ENCODE assay signal across 2 cellular contexts in the genomic region with DNA sequence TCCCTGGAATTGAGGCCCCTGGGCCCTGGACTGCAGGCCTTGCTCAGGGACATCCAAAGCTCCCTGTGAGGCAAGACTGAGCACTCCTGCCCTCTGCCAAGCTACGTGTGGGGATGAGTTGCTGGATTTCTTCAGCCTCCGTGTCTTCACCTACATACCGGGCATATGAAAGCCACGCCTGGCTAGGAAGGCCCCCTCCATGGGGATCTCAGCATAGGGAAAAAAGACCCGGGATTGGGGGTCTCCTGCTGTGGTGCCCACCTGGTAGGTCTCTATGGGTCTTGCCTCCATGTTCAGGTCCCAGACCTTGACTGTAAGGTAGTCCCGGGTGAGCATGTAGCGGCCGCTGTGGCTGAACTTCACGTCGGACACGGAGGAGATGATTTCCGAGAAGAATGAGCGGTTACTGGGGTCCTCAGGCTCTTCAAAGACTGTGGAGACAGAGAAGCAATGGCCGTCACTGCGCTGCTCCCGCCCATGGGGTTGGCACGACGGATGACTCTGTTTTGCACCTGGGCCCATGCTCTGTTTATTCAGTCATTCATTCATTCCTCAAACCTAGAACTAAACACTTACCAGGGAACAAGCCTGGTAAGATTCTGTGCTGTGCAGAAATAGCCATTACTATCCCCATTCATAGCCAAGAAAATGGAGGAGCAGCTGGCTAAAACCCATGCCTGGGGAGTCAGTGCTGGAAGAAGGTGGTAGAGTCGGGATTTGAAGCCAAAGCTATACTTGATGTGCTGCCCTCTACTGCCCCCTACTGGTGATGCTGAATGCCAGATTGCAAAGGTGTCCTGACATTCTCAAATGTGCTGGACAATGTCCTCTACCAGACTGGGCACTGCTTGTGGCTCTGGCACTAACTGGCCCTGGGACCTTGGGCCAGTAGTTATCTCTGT.
TF ChIP-seq lines count a peak whose summit lies in the region.

No MANE protein-coding gene starts in this region.

TF ChIP-seq in HEK293T, 16 proteins besides CTCF, POLR2A, EP300 and RAD21:
- TF ChIP-seq FOXA1 (IDR thresholded peaks at IDR 0.05): no peak
- TF ChIP-seq HDGF (IDR thresholded peaks at IDR 0.05; ENCODE audit: borderline replicate concordance): no peak

TF ChIP-seq in GM12878, 131 proteins besides CTCF, POLR2A, EP300 and RAD21:
- TF ChIP-seq PML (IDR thresholded peaks at IDR 0.05; ENCODE audit: low read length): no peak
- TF ChIP-seq, protein P1, sequence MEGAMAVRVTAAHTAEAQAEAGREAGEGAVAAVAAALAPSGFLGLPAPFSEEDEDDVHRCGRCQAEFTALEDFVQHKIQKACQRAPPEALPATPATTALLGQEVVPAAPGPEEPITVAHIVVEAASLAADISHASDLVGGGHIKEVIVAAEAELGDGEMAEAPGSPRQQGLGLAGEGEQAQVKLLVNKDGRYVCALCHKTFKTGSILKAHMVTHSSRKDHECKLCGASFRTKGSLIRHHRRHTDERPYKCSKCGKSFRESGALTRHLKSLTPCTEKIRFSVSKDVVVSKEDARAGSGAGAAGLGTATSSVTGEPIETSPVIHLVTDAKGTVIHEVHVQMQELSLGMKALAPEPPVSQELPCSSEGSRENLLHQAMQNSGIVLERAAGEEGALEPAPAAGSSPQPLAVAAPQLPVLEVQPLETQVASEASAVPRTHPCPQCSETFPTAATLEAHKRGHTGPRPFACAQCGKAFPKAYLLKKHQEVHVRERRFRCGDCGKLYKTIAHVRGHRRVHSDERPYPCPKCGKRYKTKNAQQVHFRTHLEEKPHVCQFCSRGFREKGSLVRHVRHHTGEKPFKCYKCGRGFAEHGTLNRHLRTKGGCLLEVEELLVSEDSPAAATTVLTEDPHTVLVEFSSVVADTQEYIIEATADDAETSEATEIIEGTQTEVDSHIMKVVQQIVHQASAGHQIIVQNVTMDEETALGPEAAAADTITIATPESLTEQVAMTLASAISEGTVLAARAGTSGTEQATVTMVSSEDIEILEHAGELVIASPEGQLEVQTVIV (IDR thresholded peaks at IDR 0.05; ENCODE audit: borderline replicate concordance, partially characterized antibody): no peak
- TF ChIP-seq POLR2AphosphoS5 (IDR thresholded peaks at IDR 0.05; ENCODE audit: low read length): no peak
- TF ChIP-seq RFX5 (IDR thresholded peaks at IDR 0.05; ENCODE audit: low read depth, low read length): no peak
- TF ChIP-seq EZH2 (IDR thresholded peaks at IDR 0.05; ENCODE audit: borderline replicate concordance, control insufficient read depth, low read depth, low read length): no peak
- no peak for TF ChIP-seq TAF1 (IDR thresholded peaks at IDR 0.05; ENCODE audit: borderline replicate concordance, low read depth, low read length)
- TF ChIP-seq TARDBP (IDR thresholded peaks at IDR 0.05; ENCODE audit: borderline replicate concordance): no peak
- no peak for TF ChIP-seq CHD1 (IDR thresholded peaks at IDR 0.05; ENCODE audit: low read depth, low read length)
- no peak for TF ChIP-seq SREBF2 (IDR thresholded peaks at IDR 0.05; ENCODE audit: low read length)
- TF ChIP-seq SKIL (IDR thresholded peaks at IDR 0.05; ENCODE audit: low read depth, poor library complexity, severe bottlenecking): no peak
- TF ChIP-seq, protein P2, sequence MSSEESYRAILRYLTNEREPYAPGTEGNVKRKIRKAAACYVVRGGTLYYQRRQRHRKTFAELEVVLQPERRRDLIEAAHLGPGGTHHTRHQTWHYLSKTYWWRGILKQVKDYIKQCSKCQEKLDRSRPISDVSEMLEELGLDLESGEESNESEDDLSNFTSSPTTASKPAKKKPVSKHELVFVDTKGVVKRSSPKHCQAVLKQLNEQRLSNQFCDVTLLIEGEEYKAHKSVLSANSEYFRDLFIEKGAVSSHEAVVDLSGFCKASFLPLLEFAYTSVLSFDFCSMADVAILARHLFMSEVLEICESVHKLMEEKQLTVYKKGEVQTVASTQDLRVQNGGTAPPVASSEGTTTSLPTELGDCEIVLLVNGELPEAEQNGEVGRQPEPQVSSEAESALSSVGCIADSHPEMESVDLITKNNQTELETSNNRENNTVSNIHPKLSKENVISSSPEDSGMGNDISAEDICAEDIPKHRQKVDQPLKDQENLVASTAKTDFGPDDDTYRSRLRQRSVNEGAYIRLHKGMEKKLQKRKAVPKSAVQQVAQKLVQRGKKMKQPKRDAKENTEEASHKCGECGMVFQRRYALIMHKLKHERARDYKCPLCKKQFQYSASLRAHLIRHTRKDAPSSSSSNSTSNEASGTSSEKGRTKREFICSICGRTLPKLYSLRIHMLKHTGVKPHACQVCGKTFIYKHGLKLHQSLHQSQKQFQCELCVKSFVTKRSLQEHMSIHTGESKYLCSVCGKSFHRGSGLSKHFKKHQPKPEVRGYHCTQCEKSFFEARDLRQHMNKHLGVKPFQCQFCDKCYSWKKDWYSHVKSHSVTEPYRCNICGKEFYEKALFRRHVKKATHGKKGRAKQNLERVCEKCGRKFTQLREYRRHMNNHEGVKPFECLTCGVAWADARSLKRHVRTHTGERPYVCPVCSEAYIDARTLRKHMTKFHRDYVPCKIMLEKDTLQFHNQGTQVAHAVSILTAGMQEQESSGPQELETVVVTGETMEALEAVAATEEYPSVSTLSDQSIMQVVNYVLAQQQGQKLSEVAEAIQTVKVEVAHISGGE (CRISPR knock-in tag; IDR thresholded peaks at IDR 0.05): no peak
- TF ChIP-seq IKZF1 (conservative IDR thresholded peaks at IDR 0.05): no peak
- TF ChIP-seq ZNF217 (IDR thresholded peaks at IDR 0.05): no peak
- no peak for TF ChIP-seq MTA2 (IDR thresholded peaks at IDR 0.05; ENCODE audit: low read depth)
- no peak for TF ChIP-seq SIN3A (IDR thresholded peaks at IDR 0.05; ENCODE audit: low read depth, low read length)
- no peak for TF ChIP-seq BCLAF1 (IDR thresholded peaks at IDR 0.05)
- no peak for TF ChIP-seq RCOR1 (conservative IDR thresholded peaks at IDR 0.05; ENCODE audit: low read depth, low read length)
- TF ChIP-seq, protein P3, sequence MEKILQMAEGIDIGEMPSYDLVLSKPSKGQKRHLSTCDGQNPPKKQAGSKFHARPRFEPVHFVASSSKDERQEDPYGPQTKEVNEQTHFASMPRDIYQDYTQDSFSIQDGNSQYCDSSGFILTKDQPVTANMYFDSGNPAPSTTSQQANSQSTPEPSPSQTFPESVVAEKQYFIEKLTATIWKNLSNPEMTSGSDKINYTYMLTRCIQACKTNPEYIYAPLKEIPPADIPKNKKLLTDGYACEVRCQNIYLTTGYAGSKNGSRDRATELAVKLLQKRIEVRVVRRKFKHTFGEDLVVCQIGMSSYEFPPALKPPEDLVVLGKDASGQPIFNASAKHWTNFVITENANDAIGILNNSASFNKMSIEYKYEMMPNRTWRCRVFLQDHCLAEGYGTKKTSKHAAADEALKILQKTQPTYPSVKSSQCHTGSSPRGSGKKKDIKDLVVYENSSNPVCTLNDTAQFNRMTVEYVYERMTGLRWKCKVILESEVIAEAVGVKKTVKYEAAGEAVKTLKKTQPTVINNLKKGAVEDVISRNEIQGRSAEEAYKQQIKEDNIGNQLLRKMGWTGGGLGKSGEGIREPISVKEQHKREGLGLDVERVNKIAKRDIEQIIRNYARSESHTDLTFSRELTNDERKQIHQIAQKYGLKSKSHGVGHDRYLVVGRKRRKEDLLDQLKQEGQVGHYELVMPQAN (conservative IDR thresholded peaks at IDR 0.05): no peak
